20 cellular contexts compared by ENCODE assay signal in the genomic region with DNA sequence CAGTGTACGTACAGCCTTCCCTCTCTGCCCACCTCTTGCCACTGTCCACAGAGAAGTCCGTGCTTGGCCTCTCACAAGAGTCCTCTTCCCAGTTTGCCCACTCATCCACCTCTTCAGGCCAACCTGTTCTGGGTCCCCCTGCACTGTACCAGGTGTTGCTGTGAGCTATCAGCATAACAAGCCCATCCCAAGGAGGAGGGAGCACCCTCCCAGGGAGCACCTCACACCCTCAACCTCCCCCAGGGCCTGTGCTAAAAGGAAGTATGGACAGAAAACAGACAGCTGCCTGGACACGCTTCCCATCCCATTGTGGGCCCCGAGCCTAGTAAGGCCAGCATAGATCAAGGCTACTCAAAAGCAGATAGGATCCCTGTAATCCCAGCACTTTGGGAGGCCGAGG.
DNase-seq lines count a peak whose midpoint lies in the region; ATAC-seq, FAIRE-seq and TF ChIP-seq lines count a peak whose summit lies in the region.
"Had no signal": no experiment of that assay in that cellular context is flagged by ENCODE, and none has a peak within 500 bp of the region (broad histone marks: within the 10 kb centered on the region; RNA-seq: fewer than 3 reads in every experiment).

No MANE protein-coding gene starts in this region.

- H3K27ac ChIP-seq in astrocyte (ENCODE audit: low read depth, low read length) (no peak overlapping the region), H1 (ENCODE audit: low read depth, low read length) (no peak overlapping the region), neuronal stem cell (replicated peaks; ENCODE audit: low read length) (no peak overlapping the region), Peyer's patch (no peak overlapping the region)
- H3K27ac ChIP-seq: GM23248 had no signal

- no peak for TF ChIP-seq RAD21 in H1 (IDR thresholded peaks at IDR 0.05 in 1 of 2, conservative IDR thresholded peaks at IDR 0.05 in 1 of 2; ENCODE audit: low read depth in 2 of 2, low read length in 2 of 2)

- TF ChIP-seq POLR2A in H1 (IDR thresholded peaks at IDR 0.05; ENCODE audit: control extremely low read depth in 1 of 2, low read depth in 2 of 2, low read length in 2 of 2) (no peak), Peyer's patch (IDR thresholded peaks at IDR 0.05) (no peak)

- H2BK5ac ChIP-seq in H1 (ENCODE audit: low read depth, low read length) (no peak overlapping the region), neuronal stem cell (ENCODE audit: low read length) (no peak overlapping the region)

- H4K20me1 ChIP-seq in astrocyte (ENCODE audit: insufficient read depth, low read length) (no peaks in the 10 kb centered on the region), H1 (replicated peaks in 1 of 2; ENCODE audit: control insufficient read depth in 1 of 2, insufficient read depth in 2 of 2, low read length in 2 of 2) (no peaks in the 10 kb centered on the region)

- no peak overlapping the region for H2BK20ac ChIP-seq in H1 (ENCODE audit: low read length)

- peaks cover 4% of the 10 kb centered on the region for H3K9me3 Mint-ChIP-seq in astrocyte (ENCODE audit: unreplicated experiment)
- H3K9me3 Mint-ChIP-seq in stimulated activated naive B cell treated with anti-CD40 and anti-IgM and Interleukin-4, amounts not matched to agents 10 μg/mL and 1 μg/mL and 100 μg/mL, for 72 hours, result peaks cover 7 to 14% of the 10 kb centered on the region in 2 donors
- H3K9me3 Mint-ChIP-seq in natural killer cell treated with Interleukin-12 subunit alpha and Interleukin-12 subunit beta and Interleukin-15 and Interleukin-18, amount 100 ng/mL, for 72 hours, result peaks cover 11% of the 10 kb centered on the region

- ATAC-seq in stimulated activated naive B cell treated with anti-CD40 and anti-IgM and Interleukin-4, amounts not matched to agents 10 μg/mL and 1 μg/mL and 100 μg/mL, for 72 hours (replicated peaks), result no peak
- no peak for ATAC-seq in GM21360 (IDR thresholded peaks at IDR 0.05; ENCODE audit: unreplicated experiment)
- no peak for ATAC-seq in natural killer cell treated with Interleukin-12 subunit alpha and Interleukin-12 subunit beta and Interleukin-15 and Interleukin-18, amount 100 ng/mL, for 72 hours
- ATAC-seq: HCT116 had no signal

- H3K23ac ChIP-seq in H1 (ENCODE audit: insufficient read length) (no peak overlapping the region), neuronal stem cell (ENCODE audit: low read depth, low read length, poor library complexity) (no peak overlapping the region)

- H3K27me3 Mint-ChIP-seq in astrocyte (ENCODE audit: low read depth, unreplicated experiment), result no peaks in the 10 kb centered on the region
- H3K27me3 Mint-ChIP-seq in stimulated activated naive B cell treated with anti-CD40 and anti-IgM and Interleukin-4, amounts not matched to agents 10 μg/mL and 1 μg/mL and 100 μg/mL, for 72 hours, result no peaks in the 10 kb centered on the region
- H3K27me3 Mint-ChIP-seq in natural killer cell treated with Interleukin-12 subunit alpha and Interleukin-12 subunit beta and Interleukin-15 and Interleukin-18, amount 100 ng/mL, for 72 hours, result no peaks in the 10 kb centered on the region
- H3K27me3 Mint-ChIP-seq: CD4-positive, alpha-beta memory T cell had no signal

- no peak overlapping the region for H3K14ac ChIP-seq in H1 (ENCODE audit: insufficient read length)
- H3K14ac ChIP-seq in neuronal stem cell (ENCODE audit: low read length), result peak overlapping the region; percentile 98

- no peak overlapping the region for H3K4me3 ChIP-seq in astrocyte (ENCODE audit: insufficient read depth, low read depth, low read length)
- no peak overlapping the region for H3K4me3 ChIP-seq in H1 (ENCODE audit: extremely low read depth in 1 of 4, insufficient read depth in 2 of 4, low read depth in 3 of 4, low read length in 4 of 4)
- H3K4me3 ChIP-seq in neuronal stem cell (ENCODE audit: low read length in 2 of 2), result no peak overlapping the region
- no peak overlapping the region for H3K4me3 ChIP-seq in Peyer's patch
- H3K4me3 ChIP-seq: GM23248 had no signal

- TF ChIP-seq CTCF in astrocyte (IDR thresholded peaks at IDR 0.05; ENCODE audit: insufficient read depth, low read depth, low read length) (no peak), H1 (IDR thresholded peaks at IDR 0.05; ENCODE audit: control extremely low read depth in 1 of 3, insufficient read depth in 1 of 3, low read depth in 1 of 3, low read length in 3 of 3) (no peak), Peyer's patch (IDR thresholded peaks at IDR 0.05) (no peak)

- H3K4ac ChIP-seq in H1 (replicated peaks; ENCODE audit: insufficient read length, low read depth, low read length), result no peak overlapping the region
- no peak overlapping the region for H3K4ac ChIP-seq in neuronal stem cell (ENCODE audit: low read length)

- no peaks in the 10 kb centered on the region for H3K9me3 ChIP-seq in astrocyte (ENCODE audit: insufficient read depth, low read depth, low read length)
- no peaks in the 10 kb centered on the region for H3K9me3 ChIP-seq in H1 (ENCODE audit: insufficient read depth in 2 of 2, low read depth in 1 of 2, low read length in 1 of 2)
- no peaks in the 10 kb centered on the region for H3K9me3 ChIP-seq in neuronal stem cell (replicated peaks in 1 of 2; ENCODE audit: control insufficient read depth in 2 of 2, insufficient read depth in 1 of 2, low read depth in 1 of 2, low read length in 2 of 2)
- H3K9me3 ChIP-seq in Peyer's patch, result no peaks in the 10 kb centered on the region

- H3K4me3 Mint-ChIP-seq in astrocyte (ENCODE audit: unreplicated experiment), result no peak overlapping the region
- no peak overlapping the region for H3K4me3 Mint-ChIP-seq in stimulated activated naive B cell treated with anti-CD40 and anti-IgM and Interleukin-4, amounts not matched to agents 10 μg/mL and 1 μg/mL and 100 μg/mL, for 72 hours
- no peak overlapping the region for H3K4me3 Mint-ChIP-seq in natural killer cell treated with Interleukin-12 subunit alpha and Interleukin-12 subunit beta and Interleukin-15 and Interleukin-18, amount 100 ng/mL, for 72 hours
- H3K4me3 Mint-ChIP-seq: CD4-positive, alpha-beta memory T cell; H9 had no signal

- no peak overlapping the region for H3K18ac ChIP-seq in H1 (ENCODE audit: extremely low read depth, low read length)
- H3K18ac ChIP-seq in neuronal stem cell (ENCODE audit: low read length), result no peak overlapping the region

- H4K8ac ChIP-seq in H1 (ENCODE audit: extremely low read depth, insufficient read depth, low read length) (0 out of 2 replicates have a peak overlapping the region, but pooled peaks have one; percentile 30), neuronal stem cell (ENCODE audit: low read depth, low read length) (no peak overlapping the region)

- no peak overlapping the region for H3K56ac ChIP-seq in H1 (replicated peaks; ENCODE audit: insufficient read length, low read depth, low read length)

- FAIRE-seq in astrocyte (lab: Jason Lieb, UNC) (no peak), H1 (lab: Jason Lieb, UNC) (no peak)
- FAIRE-seq: GM12891, GM18507 had no signal

- H2AFZ ChIP-seq in astrocyte (ENCODE audit: low read depth, low read length), result no peak overlapping the region
- no peak overlapping the region for H2AFZ ChIP-seq in H1 (ENCODE audit: low read length)
- no peak overlapping the region for H2AFZ ChIP-seq in neuronal stem cell (ENCODE audit: low read length)
- H2AFZ ChIP-seq: GM23248 had no signal

- H3K36me3 Mint-ChIP-seq in astrocyte (ENCODE audit: low read depth, unreplicated experiment), result no peaks in the 10 kb centered on the region
- H3K36me3 Mint-ChIP-seq in stimulated activated naive B cell treated with anti-CD40 and anti-IgM and Interleukin-4, amounts not matched to agents 10 μg/mL and 1 μg/mL and 100 μg/mL, for 72 hours, result no peaks in the 10 kb centered on the region
- no peaks in the 10 kb centered on the region for H3K36me3 Mint-ChIP-seq in natural killer cell treated with Interleukin-12 subunit alpha and Interleukin-12 subunit beta and Interleukin-15 and Interleukin-18, amount 100 ng/mL, for 72 hours
- H3K36me3 Mint-ChIP-seq: CD4-positive, alpha-beta memory T cell had no signal

- H3K36me3 ChIP-seq in astrocyte (ENCODE audit: insufficient read depth, low read length), result no peaks in the 10 kb centered on the region
- no peaks in the 10 kb centered on the region; a peak in 1 of 8 replicates for H3K36me3 ChIP-seq in H1 (ENCODE audit: control insufficient read depth in 2 of 4, insufficient read depth in 4 of 4, low read length in 3 of 4)
- no peaks in the 10 kb centered on the region for H3K36me3 ChIP-seq in neuronal stem cell (replicated peaks in 1 of 2; ENCODE audit: control insufficient read depth in 2 of 2, insufficient read depth in 2 of 2, low read length in 2 of 2)
- no peaks in the 10 kb centered on the region for H3K36me3 ChIP-seq in Peyer's patch

- no peak overlapping the region for H4K91ac ChIP-seq in H1 (replicated peaks; ENCODE audit: insufficient read length, low read length)
- H4K91ac ChIP-seq in neuronal stem cell (ENCODE audit: low read depth, low read length, poor library complexity), result no peak overlapping the region

- H4K5ac ChIP-seq in H1 (ENCODE audit: insufficient read length, low read depth, low read length), result no peak overlapping the region

- H3K27me3 ChIP-seq in astrocyte (ENCODE audit: insufficient read depth, low read length) (no peaks in the 10 kb centered on the region), H1 (replicated peaks in 1 of 4; ENCODE audit: control insufficient read depth in 3 of 4, extremely low read depth in 1 of 4, insufficient read depth in 3 of 4, low read length in 3 of 4) (no peaks in the 10 kb centered on the region), neuronal stem cell (ENCODE audit: control insufficient read depth in 3 of 3, insufficient read depth in 3 of 3, low read depth in 1 of 3, low read length in 3 of 3) (no peaks in the 10 kb centered on the region), Peyer's patch (no peaks in the 10 kb centered on the region)

- CTCF ChIA-PET in H1 (lab: Charles Lee; ENCODE audit: partially characterized antibody), result no interaction called here

- H3K79me1 ChIP-seq in H1 (ENCODE audit: low read depth, low read length), result no peaks in the 10 kb centered on the region
- no peaks in the 10 kb centered on the region for H3K79me1 ChIP-seq in neuronal stem cell (ENCODE audit: low read depth, low read length)

- H2AK5ac ChIP-seq in H1 (ENCODE audit: low read depth, low read length) (no peak overlapping the region), neuronal stem cell (ENCODE audit: low read depth, low read length) (no peak overlapping the region)

- H3K4me2 ChIP-seq in astrocyte (ENCODE audit: low read length), result no peak overlapping the region
- H3K4me2 ChIP-seq in H1 (ENCODE audit: insufficient read depth in 1 of 2, low read depth in 2 of 2, low read length in 2 of 2), result no peak overlapping the region
- H3K4me2 ChIP-seq in neuronal stem cell (ENCODE audit: insufficient read depth, low read length, poor library complexity, severe bottlenecking), result no peak overlapping the region

- H2BK12ac ChIP-seq in H1 (ENCODE audit: low read depth, low read length) (0 out of 2 replicates have a peak overlapping the region, but pooled peaks have one; percentile 17), neuronal stem cell (ENCODE audit: low read length) (no peak overlapping the region)

- DNase-seq in astrocyte (ENCODE audit: low read depth) (no peak), H1 (ENCODE audit: low read depth in 1 of 2, low spot score in 2 of 2) (no peak), neuronal stem cell (ENCODE audit: low spot score) (no peak), Peyer's patch (no peak), NCI-H748 (lab: John Stamatoyannopoulos, UW; ENCODE audit: unreplicated experiment) (no peak)
- no peak for DNase-seq in stimulated activated naive B cell treated with anti-CD40 and anti-IgM and Interleukin-4, amounts not matched to agents 10 μg/mL and 1 μg/mL and 100 μg/mL, for 72 hours
- DNase-seq in natural killer cell treated with Interleukin-12 subunit alpha and Interleukin-12 subunit beta and Interleukin-15 and Interleukin-18, amount 100 ng/mL, for 72 hours (ENCODE audit: low spot score), result no peak
- DNase-seq: C1 segment of cervical spinal cord; Calu3; CD4-positive, alpha-beta memory T cell; COR-L47; DMS53; DMS79 treated with DMSO at 0.1 percent for 48 hours; GF-D8; GM23248; H9 had no signal

- H3K9ac ChIP-seq in astrocyte (ENCODE audit: low read length) (no peak overlapping the region), H1 (replicated peaks in 1 of 4; ENCODE audit: extremely low read depth in 1 of 4, low read depth in 3 of 4, low read length in 3 of 4) (no peak overlapping the region), neuronal stem cell (ENCODE audit: low read depth, low read length, poor library complexity) (peak overlapping the region; percentile 66)
- H3K9ac ChIP-seq: GM23248 had no signal

- POLR2A ChIA-PET in H1 (lab: Charles Lee; ENCODE audit: partially characterized antibody), result no interaction called here

- peaks cover 22% of the 10 kb centered on the region for H3K4me1 ChIP-seq in astrocyte (ENCODE audit: insufficient read depth, low read length)
- peaks cover 0 to 10% (median 5%) of the 10 kb centered on the region in 4 experiments; a peak in 5 of 7 replicates for H3K4me1 ChIP-seq in H1 (replicated peaks in 1 of 4; ENCODE audit: control insufficient read depth in 3 of 4, insufficient read depth in 4 of 4, low read length in 3 of 4)
- H3K4me1 ChIP-seq in neuronal stem cell (ENCODE audit: control insufficient read depth in 2 of 2, insufficient read depth in 1 of 2, low read depth in 1 of 2, low read length in 2 of 2), result peaks cover 0 to 8% of the 10 kb centered on the region in 2 donors
- H3K4me1 ChIP-seq in Peyer's patch, result no peaks in the 10 kb centered on the region

- H3K79me2 ChIP-seq in astrocyte (ENCODE audit: insufficient read depth, low read length), result no peaks in the 10 kb centered on the region
- H3K79me2 ChIP-seq in H1 (ENCODE audit: control insufficient read depth in 1 of 2, insufficient read depth in 2 of 2, low read length in 2 of 2), result no peaks in the 10 kb centered on the region

- peaks cover 20% of the 10 kb centered on the region for H3K4me1 Mint-ChIP-seq in astrocyte (ENCODE audit: low read depth, unreplicated experiment)
- no peaks in the 10 kb centered on the region for H3K4me1 Mint-ChIP-seq in stimulated activated naive B cell treated with anti-CD40 and anti-IgM and Interleukin-4, amounts not matched to agents 10 μg/mL and 1 μg/mL and 100 μg/mL, for 72 hours
- peaks cover 0 to 2% of the 10 kb centered on the region in 2 donors for H3K4me1 Mint-ChIP-seq in natural killer cell treated with Interleukin-12 subunit alpha and Interleukin-12 subunit beta and Interleukin-15 and Interleukin-18, amount 100 ng/mL, for 72 hours (ENCODE audit: low read depth in 2 of 2)
- H3K4me1 Mint-ChIP-seq: CD4-positive, alpha-beta memory T cell had no signal

- H3K27ac Mint-ChIP-seq in astrocyte (ENCODE audit: unreplicated experiment), result peak overlapping the region; percentile 81
- H3K27ac Mint-ChIP-seq in stimulated activated naive B cell treated with anti-CD40 and anti-IgM and Interleukin-4, amounts not matched to agents 10 μg/mL and 1 μg/mL and 100 μg/mL, for 72 hours, result peak overlapping the region; percentile 68
- no peak overlapping the region for H3K27ac Mint-ChIP-seq in natural killer cell treated with Interleukin-12 subunit alpha and Interleukin-12 subunit beta and Interleukin-15 and Interleukin-18, amount 100 ng/mL, for 72 hours
- H3K27ac Mint-ChIP-seq: CD4-positive, alpha-beta memory T cell; H9 had no signal

- WGBS in H1 (ENCODE audit: extremely low coverage in 1 of 2, insufficient coverage in 1 of 2, insufficient read length in 1 of 2, insufficient replicate concordance in 2 of 2, low coverage in 1 of 2, low lambda C conversion rate in 2 of 2, missing lambda C conversion rate in 1 of 2), 2 experiments, result 87% methylated on average over 5 of the region's 5 CpGs; no CpG with 5 or more reads in 1 of the 2 experiments
- WGBS in neuronal stem cell (ENCODE audit: extremely low coverage in 2 of 2, insufficient read length in 2 of 2, insufficient replicate concordance in 1 of 2), 2 donors, result no CpG with 5 or more reads among the region's 5 CpGs

- peaks cover 8% of the 10 kb centered on the region; the same call in 1 of the 2 replicates for H3K23me2 ChIP-seq in H1 (ENCODE audit: low read depth, low read length)

- H2BK15ac ChIP-seq in H1 (ENCODE audit: low read length), result no peak overlapping the region
- peak overlapping the region; percentile 87 for H2BK15ac ChIP-seq in neuronal stem cell (ENCODE audit: low read length)

- H2BK120ac ChIP-seq in H1 (replicated peaks; ENCODE audit: low read depth, low read length), result no peak overlapping the region
- no peak overlapping the region for H2BK120ac ChIP-seq in neuronal stem cell (ENCODE audit: low read depth, low read length)

- TF ChIP-seq EP300 in H1 (IDR thresholded peaks at IDR 0.05; ENCODE audit: borderline replicate concordance in 1 of 2, low read depth in 2 of 2, low read length in 2 of 2), result no peak

Comparison
In these comparisons a context has a peak if more than half of its experiments do, and no peak if none do; other contexts are left out.
1. H3K27ac Mint-ChIP-seq: peak in astrocyte (single experiment) and stimulated activated naive B cell treated with anti-CD40 and anti-IgM and Interleukin-4, amounts not matched to agents 10 μg/mL and 1 μg/mL and 100 μg/mL, for 72 hours (single experiment); none in natural killer cell treated with Interleukin-12 subunit alpha and Interleukin-12 subunit beta and Interleukin-15 and Interleukin-18, amount 100 ng/mL, for 72 hours (0 of 2).